Comparison of ENCODE assay signal across 8 cellular contexts in the genomic region with DNA sequence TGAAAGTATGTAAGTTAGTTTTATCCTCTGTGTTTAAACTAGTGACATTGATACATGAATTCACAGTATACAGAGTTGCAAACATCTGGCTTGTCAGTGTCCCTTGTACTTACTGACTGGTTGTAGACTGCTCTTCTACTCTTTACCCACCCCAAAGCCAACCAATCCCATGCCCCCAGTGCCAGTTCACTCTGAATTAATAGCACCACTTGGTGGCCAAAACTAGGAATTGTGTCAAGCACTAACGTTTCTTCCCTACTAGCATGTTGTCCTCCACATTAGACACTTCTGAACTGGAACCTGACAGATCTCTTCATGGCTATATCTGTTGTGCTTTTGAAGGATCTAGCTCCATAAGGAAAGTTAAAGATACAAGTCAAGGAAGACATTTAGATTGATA. TPM values are rescaled to one million over a fixed set of nuclear protein-coding genes. Genes with fewer than 3 reads are reported as not detected.
DNase-seq lines count a peak whose midpoint lies in the region; ATAC-seq, FAIRE-seq and TF ChIP-seq lines count a peak whose summit lies in the region.

No MANE protein-coding gene starts in this region.

- H3K36me3 Mint-ChIP-seq in chondrocyte (ENCODE audit: low read depth) (peaks cover 2% of the 10 kb centered on the region), T-cell (peaks cover 48% of the 10 kb centered on the region)

- H3K36me3 ChIP-seq in testis (ENCODE audit: low read depth, missing control alignments) = no peaks in the 10 kb centered on the region

- H3K4me1 Mint-ChIP-seq in chondrocyte (ENCODE audit: low read depth) (no peaks in the 10 kb centered on the region), T-cell (no peaks in the 10 kb centered on the region)

- no peak overlapping the region for H3K4me3 Mint-ChIP-seq in chondrocyte (ENCODE audit: unreplicated experiment)
- no peak overlapping the region for H3K4me3 Mint-ChIP-seq in T-cell

- intact Hi-C loops in testis (cut with DNase I; ENCODE audit: low total_unique reads) = no loop called here

- TF ChIP-seq RAD21 in A549 (conservative IDR thresholded peaks at IDR 0.05 in 1 of 2, IDR thresholded peaks at IDR 0.05 in 1 of 2) = peak; percentile 51 to 67; a peak in 4 of 5 replicates

- H3K4me3 ChIP-seq in A549 (no peak overlapping the region), testis (no peak overlapping the region)

- TF ChIP-seq EP300 in A549 (IDR thresholded peaks at IDR 0.05) = no peak

- no peaks in the 10 kb centered on the region for H3K9me3 Mint-ChIP-seq in chondrocyte (ENCODE audit: low read depth)
- no peaks in the 10 kb centered on the region for H3K9me3 Mint-ChIP-seq in T-cell

- POLR2A ChIA-PET in A549 (lab: Yijun Ruan, JAX) (no interaction called here), T-cell (lab: Charles Lee) (no interaction called here)

- WGBS in A549 (ENCODE audit: missing lambda C conversion rate) = 14% methylated on average over 1 of the region's 1 CpG
- 0% methylated on average over 1 of the region's 1 CpG for WGBS in testis, 2 donors

- H3K4me1 ChIP-seq in A549 = no peaks in the 10 kb centered on the region
- H3K4me1 ChIP-seq in testis = no peaks in the 10 kb centered on the region

- ATAC-seq in A549 (peak; percentile 91 to 94), T-cell (replicated peaks in 1 of 4) (no peak)

- H3K27ac Mint-ChIP-seq in chondrocyte (ENCODE audit: unreplicated experiment) (no peak overlapping the region), T-cell (no peak overlapping the region)

- H3K4me2 ChIP-seq in A549 = no peak overlapping the region

- no peak for FAIRE-seq in A549 (lab: Jason Lieb, UNC)

- TF ChIP-seq CTCF in A549 (IDR thresholded peaks at IDR 0.05) = peak; percentile 50
- TF ChIP-seq CTCF in GM12874 (IDR thresholded peaks at IDR 0.05; ENCODE audit: insufficient read depth, low read depth, low read length) = peak; percentile 24; the same call in 1 of the 2 replicates
- peak; percentile 75 for TF ChIP-seq CTCF in chondrocyte (IDR thresholded peaks at IDR 0.05)
- peak in 2 of 3 experiments; percentile 8 to 14 for TF ChIP-seq CTCF in testis (IDR thresholded peaks at IDR 0.05)

- CTCF ChIA-PET in A549 (lab: Yijun Ruan, JAX) = interaction anchor here (1.3 to 1.7 kb wide), 2 partner anchors 9 to 11 kb away, joined by 4 to 6 read pairs; no protein-coding TSS in a partner anchor
- CTCF ChIA-PET in T-cell (lab: Charles Lee) = no interaction called here

- H3K9me3 ChIP-seq in A549 = no peaks in the 10 kb centered on the region
- H3K9me3 ChIP-seq in testis = no peaks in the 10 kb centered on the region

- H3K27ac ChIP-seq in A549 (no peak overlapping the region), testis (no peak overlapping the region)

- no peaks in the 10 kb centered on the region for H3K27me3 ChIP-seq in testis

- no peaks in the 10 kb centered on the region for H3K27me3 Mint-ChIP-seq in chondrocyte (ENCODE audit: low read depth)
- no peaks in the 10 kb centered on the region for H3K27me3 Mint-ChIP-seq in T-cell

- DNase-seq in A549 (ENCODE audit: low read depth in 1 of 2, low spot score in 1 of 2) (peak; percentile 37 to 73), NCI-H1694 treated with DMSO at 0.1 percent for 48 hours (lab: John Stamatoyannopoulos, UW) (peak; percentile 39), chondrocyte (ENCODE audit: low spot score) (no peak), testis (no peak), T-cell (no peak), NCI-H774 (lab: John Stamatoyannopoulos, UW) (no peak)
- DNase-seq in effector CD4-positive, alpha-beta T cell = no peak

- no peak for TF ChIP-seq POLR2A in A549 (IDR thresholded peaks at IDR 0.05; ENCODE audit: low read length)
- no peak for TF ChIP-seq POLR2A in testis (IDR thresholded peaks at IDR 0.05)

TF ChIP-seq in A549, 52 proteins besides CTCF, POLR2A, EP300 and RAD21:
- TF ChIP-seq MAFK (IDR thresholded peaks at IDR 0.05; ENCODE audit: partially characterized antibody) = no peak
- peak; percentile 58; the same call in 2 of the 3 replicates for TF ChIP-seq SMC3 (IDR thresholded peaks at IDR 0.05)
- TF ChIP-seq, protein P1, sequence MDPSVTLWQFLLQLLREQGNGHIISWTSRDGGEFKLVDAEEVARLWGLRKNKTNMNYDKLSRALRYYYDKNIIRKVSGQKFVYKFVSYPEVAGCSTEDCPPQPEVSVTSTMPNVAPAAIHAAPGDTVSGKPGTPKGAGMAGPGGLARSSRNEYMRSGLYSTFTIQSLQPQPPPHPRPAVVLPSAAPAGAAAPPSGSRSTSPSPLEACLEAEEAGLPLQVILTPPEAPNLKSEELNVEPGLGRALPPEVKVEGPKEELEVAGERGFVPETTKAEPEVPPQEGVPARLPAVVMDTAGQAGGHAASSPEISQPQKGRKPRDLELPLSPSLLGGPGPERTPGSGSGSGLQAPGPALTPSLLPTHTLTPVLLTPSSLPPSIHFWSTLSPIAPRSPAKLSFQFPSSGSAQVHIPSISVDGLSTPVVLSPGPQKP (IDR thresholded peaks at IDR 0.05; ENCODE audit: low read depth, low read length) = no peak
- no peak for TF ChIP-seq EHMT2 (IDR thresholded peaks at IDR 0.05; ENCODE audit: low read depth)
- TF ChIP-seq ZFP36 (IDR thresholded peaks at IDR 0.05; ENCODE audit: borderline replicate concordance, partially characterized antibody) = no peak
- no peak for TF ChIP-seq CBX8 (IDR thresholded peaks at IDR 0.05)

RNA-seq across cellular contexts. Expression of a gene that starts 27.2 kb away (rescaled TPM):
- polyA plus RNA-seq in A549 (2011; rRNA removed) (0.26 and 0.45 TPM in 2 replicates), A549 (2017; fragmentation: RNase III; extraction: RNeasy Plus Mini Kit Qiagen cat#74134 plus additional on column Dnase treatment) (1.9 to 2.5 TPM (median 2.0 TPM) in 3 replicates), testis (ENCODE audit: insufficient read depth, low read depth, low replicate concordance) (0.36 TPM)
- polyA plus RNA-seq in A549 (2012; cell fraction: cytosol; rRNA removed) = 0.83 TPM in 2 replicates
- polyA plus RNA-seq in A549 (2012; cell fraction: nucleus; rRNA removed) = 1.7 and 2.6 TPM in 2 replicates
- 0.83 and 0.87 TPM in 2 replicates for polyA minus RNA-seq in A549 (2011; rRNA and poly(A)+ RNA removed)
- total RNA-seq in chondrocyte (0.10 to 0.53 TPM in 2 of 3 replicates, not detected in the other), testis (under 1 TPM; 0.39 to 0.56 TPM), T-cell (not detected)

Comparison
In these comparisons a context has a peak if more than half of its experiments do, and no peak if none do; other contexts are left out.
1. ATAC-seq: peak in A549 (2 of 2); none in T-cell (0 of 4).
2. DNase-seq: peak in A549 (2 of 2) and NCI-H1694 treated with DMSO at 0.1 percent for 48 hours (single experiment); none in chondrocyte (single experiment), testis (single experiment), T-cell (0 of 34), NCI-H774 (single experiment) and effector CD4-positive, alpha-beta T cell (single experiment).
3. CTCF ChIP-seq: peak in every context shown above with its lines; median percentile 75 in chondrocyte; 50 in A549; 24 in GM12874; 11 in testis.